In the genomic region with DNA sequence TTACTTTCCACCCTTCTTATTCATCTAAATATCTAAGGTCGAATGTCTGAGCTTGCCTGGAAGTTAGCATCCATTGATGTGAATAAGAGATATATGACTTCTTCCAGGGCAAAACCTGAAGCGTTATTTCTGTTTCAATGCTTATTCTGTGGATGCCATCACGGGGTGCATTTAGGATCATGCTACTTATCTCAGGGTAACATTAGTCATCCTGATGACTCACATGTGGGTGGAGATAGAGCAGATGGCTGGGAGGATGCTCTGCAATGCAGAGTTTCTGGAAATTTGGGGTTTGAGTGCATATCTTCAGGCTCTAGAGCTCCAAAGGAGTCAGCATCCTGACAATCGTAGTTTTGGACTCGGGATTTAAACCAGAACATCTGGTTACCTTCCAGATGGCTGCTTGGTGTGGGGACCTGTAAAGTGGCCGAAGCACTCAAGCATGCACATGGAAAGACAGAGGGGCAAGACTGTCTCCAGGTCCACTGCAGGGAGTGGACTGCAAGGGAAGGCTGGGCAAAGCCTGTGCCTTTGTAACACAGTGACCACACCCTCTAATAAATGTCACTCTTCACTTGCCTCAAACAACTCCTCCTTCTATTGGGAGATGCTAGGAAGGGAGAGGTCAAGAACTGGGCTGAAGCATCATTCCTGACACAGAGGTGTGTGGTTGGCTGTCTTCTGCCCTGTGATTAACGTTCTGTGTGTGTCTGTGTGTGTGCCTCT, we compare ENCODE assay signal across 15 cellular contexts.
A peak's percentile ranks its signal among the peaks of the same experiment; 100 is the strongest.
DNase-seq lines count a peak whose midpoint lies in the region; ATAC-seq, FAIRE-seq and TF ChIP-seq lines count a peak whose summit lies in the region.
"Had no signal": no experiment of that assay in that cellular context is flagged by ENCODE, and none has a peak within 500 bp of the region (broad histone marks: within the 10 kb centered on the region; RNA-seq: fewer than 3 reads in every experiment).

No MANE protein-coding gene starts in this region.

- no peak overlapping the region for H3K4me3 ChIP-seq in AG04449 (ENCODE audit: low read depth, low read length)
- peak overlapping the region; percentile 4; the same call in 1 of the 2 replicates for H3K4me3 ChIP-seq in HFF-Myc (replicated peaks; ENCODE audit: low read depth, low read length)
- H3K4me3 ChIP-seq in bronchial epithelial cell (ENCODE audit: low read depth, low read length), result no peak overlapping the region
- H3K4me3 ChIP-seq: heart left ventricle, Peyer's patch had no signal

- CTCF ChIA-PET in AG04449 (lab: Yijun Ruan, JAX), result interaction anchor here (1.3 kb wide), 1 partner anchor 20 kb away, joined by 4 read pairs; no protein-coding TSS in a partner anchor

- peak; percentile 23 for DNase-seq in AG04449 (ENCODE audit: low read depth, low spot score)
- peak; percentile 93 for DNase-seq in HFF-Myc (ENCODE audit: extremely low read depth, low read depth)
- peak; percentile 46 for DNase-seq in bronchial epithelial cell (ENCODE audit: low read depth)
- peak; percentile 28 for DNase-seq in kidney glomerular epithelial cell (lab: John Stamatoyannopoulos, UW)
- DNase-seq in NCI-H146 treated with DMSO at 0.1 percent for 48 hours (lab: John Stamatoyannopoulos, UW; ENCODE audit: unreplicated experiment), result no peak
- DNase-seq in T-helper 2 cell, result no peak
- DNase-seq: activated T-cell treated with anti-CD3 and anti-CD28 coated beads, Interleukin-2, amount 50 U/mL, for 4 hours; CD4-positive, alpha-beta T cell; heart left ventricle; NCI-H2081 treated with DMSO at 0.1 percent for 48 hours; Peyer's patch had no signal

- POLR2A ChIA-PET in AG04449 (lab: Yijun Ruan, JAX), result no interaction called here

- FAIRE-seq in bronchial epithelial cell (lab: Jason Lieb, UNC), result peak; percentile 62

- H3K36me3 Mint-ChIP-seq in stimulated activated memory B cell treated with anti-CD40 and anti-IgM and Interleukin-4, amounts not matched to agents 10 μg/mL and 1 μg/mL and 100 μg/mL, for 72 hours, result no peaks in the 10 kb centered on the region

- TF ChIP-seq CTCF in AG04449 (IDR thresholded peaks at IDR 0.05; ENCODE audit: insufficient read depth, low read length, missing control alignments) (no peak), HFF-Myc (IDR thresholded peaks at IDR 0.05; ENCODE audit: low read depth, low read length, missing control alignments) (no peak), bronchial epithelial cell (IDR thresholded peaks at IDR 0.05; ENCODE audit: insufficient read depth, low read length, severe bottlenecking) (no peak)

- H3K9me3 Mint-ChIP-seq in stimulated activated memory B cell treated with anti-CD40 and anti-IgM and Interleukin-4, amounts not matched to agents 10 μg/mL and 1 μg/mL and 100 μg/mL, for 72 hours, result peaks cover 3% of the 10 kb centered on the region
- H3K9me3 Mint-ChIP-seq: CD4-positive, alpha-beta T cell had no signal

- no peak overlapping the region for H3K27ac Mint-ChIP-seq in stimulated activated memory B cell treated with anti-CD40 and anti-IgM and Interleukin-4, amounts not matched to agents 10 μg/mL and 1 μg/mL and 100 μg/mL, for 72 hours
- H3K27ac Mint-ChIP-seq: CD4-positive, alpha-beta T cell had no signal

- H3K4me3 Mint-ChIP-seq in stimulated activated memory B cell treated with anti-CD40 and anti-IgM and Interleukin-4, amounts not matched to agents 10 μg/mL and 1 μg/mL and 100 μg/mL, for 72 hours, result no peak overlapping the region
- H3K4me3 Mint-ChIP-seq: activated T-cell treated with anti-CD3 and anti-CD28 coated beads, Interleukin-2, amount 50 U/mL, for 4 hours; CD4-positive, alpha-beta T cell; central memory CD8-positive, alpha-beta T cell had no signal

- ATAC-seq in stimulated activated memory B cell treated with anti-CD40 and anti-IgM and Interleukin-4, amounts not matched to agents 10 μg/mL and 1 μg/mL and 100 μg/mL, for 72 hours, result no peak
- no peak for ATAC-seq in HG03159 (IDR thresholded peaks at IDR 0.05; ENCODE audit: unreplicated experiment)
- ATAC-seq: activated T-cell treated with anti-CD3 and anti-CD28 coated beads, Interleukin-2, amount 50 U/mL, for 4 hours; heart left ventricle; sciatic nerve had no signal

- H3K27me3 Mint-ChIP-seq in stimulated activated memory B cell treated with anti-CD40 and anti-IgM and Interleukin-4, amounts not matched to agents 10 μg/mL and 1 μg/mL and 100 μg/mL, for 72 hours, result no peaks in the 10 kb centered on the region
- H3K27me3 Mint-ChIP-seq: central memory CD8-positive, alpha-beta T cell had no signal

- H3K4me1 Mint-ChIP-seq in stimulated activated memory B cell treated with anti-CD40 and anti-IgM and Interleukin-4, amounts not matched to agents 10 μg/mL and 1 μg/mL and 100 μg/mL, for 72 hours, result no peaks in the 10 kb centered on the region
- H3K4me1 Mint-ChIP-seq: central memory CD8-positive, alpha-beta T cell had no signal

- H3K27me3 ChIP-seq in bronchial epithelial cell (ENCODE audit: control insufficient read depth, insufficient read depth, low read length), result no peaks in the 10 kb centered on the region
- H3K27me3 ChIP-seq: heart left ventricle, Peyer's patch had no signal

- H3K36me3 ChIP-seq in bronchial epithelial cell (ENCODE audit: control insufficient read depth, insufficient read depth, low read length), result no peaks in the 10 kb centered on the region
- H3K36me3 ChIP-seq: heart left ventricle, Peyer's patch had no signal

Comparison
In these comparisons a context has a peak if more than half of its experiments do, and no peak if none do; other contexts are left out.
1. DNase-seq: peak in AG04449 (single experiment), HFF-Myc (single experiment), bronchial epithelial cell (single experiment) and kidney glomerular epithelial cell (single experiment); none in NCI-H146 treated with DMSO at 0.1 percent for 48 hours (single experiment) and T-helper 2 cell (0 of 5).